ENCODE assay signal across 1 cellular context in the genomic region with DNA sequence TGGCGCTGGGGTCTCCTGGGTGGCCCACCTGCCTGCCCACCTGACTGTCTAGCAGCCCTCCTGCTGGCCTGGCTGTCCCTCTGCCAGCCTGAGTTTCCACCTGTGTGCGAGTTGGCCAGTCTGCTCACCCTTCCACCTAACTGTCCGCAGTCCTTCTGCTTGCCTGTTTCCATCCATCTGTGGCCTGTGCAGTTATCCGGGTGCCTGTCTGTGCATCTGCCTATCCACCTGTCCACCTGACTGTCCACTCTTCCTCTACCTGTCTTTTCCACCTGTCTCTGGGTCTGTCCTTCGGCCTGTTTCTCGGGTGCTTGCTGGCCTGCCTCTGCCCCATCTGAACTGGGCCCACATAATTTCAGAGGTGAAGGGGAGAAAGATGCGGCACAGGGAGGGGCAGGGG.
TF ChIP-seq lines count a peak whose summit lies in the region.

No MANE protein-coding gene starts in this region.

TF ChIP-seq in HCT116, 20 proteins besides CTCF, POLR2A, EP300 and RAD21 (continued from another document):
- TF ChIP-seq, protein P1, sequence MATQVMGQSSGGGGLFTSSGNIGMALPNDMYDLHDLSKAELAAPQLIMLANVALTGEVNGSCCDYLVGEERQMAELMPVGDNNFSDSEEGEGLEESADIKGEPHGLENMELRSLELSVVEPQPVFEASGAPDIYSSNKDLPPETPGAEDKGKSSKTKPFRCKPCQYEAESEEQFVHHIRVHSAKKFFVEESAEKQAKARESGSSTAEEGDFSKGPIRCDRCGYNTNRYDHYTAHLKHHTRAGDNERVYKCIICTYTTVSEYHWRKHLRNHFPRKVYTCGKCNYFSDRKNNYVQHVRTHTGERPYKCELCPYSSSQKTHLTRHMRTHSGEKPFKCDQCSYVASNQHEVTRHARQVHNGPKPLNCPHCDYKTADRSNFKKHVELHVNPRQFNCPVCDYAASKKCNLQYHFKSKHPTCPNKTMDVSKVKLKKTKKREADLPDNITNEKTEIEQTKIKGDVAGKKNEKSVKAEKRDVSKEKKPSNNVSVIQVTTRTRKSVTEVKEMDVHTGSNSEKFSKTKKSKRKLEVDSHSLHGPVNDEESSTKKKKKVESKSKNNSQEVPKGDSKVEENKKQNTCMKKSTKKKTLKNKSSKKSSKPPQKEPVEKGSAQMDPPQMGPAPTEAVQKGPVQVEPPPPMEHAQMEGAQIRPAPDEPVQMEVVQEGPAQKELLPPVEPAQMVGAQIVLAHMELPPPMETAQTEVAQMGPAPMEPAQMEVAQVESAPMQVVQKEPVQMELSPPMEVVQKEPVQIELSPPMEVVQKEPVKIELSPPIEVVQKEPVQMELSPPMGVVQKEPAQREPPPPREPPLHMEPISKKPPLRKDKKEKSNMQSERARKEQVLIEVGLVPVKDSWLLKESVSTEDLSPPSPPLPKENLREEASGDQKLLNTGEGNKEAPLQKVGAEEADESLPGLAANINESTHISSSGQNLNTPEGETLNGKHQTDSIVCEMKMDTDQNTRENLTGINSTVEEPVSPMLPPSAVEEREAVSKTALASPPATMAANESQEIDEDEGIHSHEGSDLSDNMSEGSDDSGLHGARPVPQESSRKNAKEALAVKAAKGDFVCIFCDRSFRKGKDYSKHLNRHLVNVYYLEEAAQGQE (IDR thresholded peaks at IDR 0.05; ENCODE audit: low read depth): no peak
- TF ChIP-seq, protein P2, sequence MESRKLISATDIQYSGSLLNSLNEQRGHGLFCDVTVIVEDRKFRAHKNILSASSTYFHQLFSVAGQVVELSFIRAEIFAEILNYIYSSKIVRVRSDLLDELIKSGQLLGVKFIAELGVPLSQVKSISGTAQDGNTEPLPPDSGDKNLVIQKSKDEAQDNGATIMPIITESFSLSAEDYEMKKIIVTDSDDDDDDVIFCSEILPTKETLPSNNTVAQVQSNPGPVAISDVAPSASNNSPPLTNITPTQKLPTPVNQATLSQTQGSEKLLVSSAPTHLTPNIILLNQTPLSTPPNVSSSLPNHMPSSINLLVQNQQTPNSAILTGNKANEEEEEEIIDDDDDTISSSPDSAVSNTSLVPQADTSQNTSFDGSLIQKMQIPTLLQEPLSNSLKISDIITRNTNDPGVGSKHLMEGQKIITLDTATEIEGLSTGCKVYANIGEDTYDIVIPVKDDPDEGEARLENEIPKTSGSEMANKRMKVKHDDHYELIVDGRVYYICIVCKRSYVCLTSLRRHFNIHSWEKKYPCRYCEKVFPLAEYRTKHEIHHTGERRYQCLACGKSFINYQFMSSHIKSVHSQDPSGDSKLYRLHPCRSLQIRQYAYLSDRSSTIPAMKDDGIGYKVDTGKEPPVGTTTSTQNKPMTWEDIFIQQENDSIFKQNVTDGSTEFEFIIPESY (IDR thresholded peaks at IDR 0.05; ENCODE audit: extremely low read depth, insufficient replicate concordance, low read length): no peak
- no peak for TF ChIP-seq POLR2AphosphoS5 (IDR thresholded peaks at IDR 0.05; ENCODE audit: low read depth, low read length)
- no peak for TF ChIP-seq JUND (IDR thresholded peaks at IDR 0.05)
- TF ChIP-seq YY1 (IDR thresholded peaks at IDR 0.05; ENCODE audit: extremely low read depth, insufficient replicate concordance, low read depth, low read length): no peak
- TF ChIP-seq SP1 (IDR thresholded peaks at IDR 0.05; ENCODE audit: low read depth): no peak
- TF ChIP-seq TCF7L2 (IDR thresholded peaks at IDR 0.05; ENCODE audit: borderline replicate concordance, extremely low read depth, insufficient read depth, insufficient read length): no peak
- no peak for TF ChIP-seq ZNF274 (IDR thresholded peaks at IDR 0.05; ENCODE audit: low read depth, low read length)
- TF ChIP-seq, protein P3, sequence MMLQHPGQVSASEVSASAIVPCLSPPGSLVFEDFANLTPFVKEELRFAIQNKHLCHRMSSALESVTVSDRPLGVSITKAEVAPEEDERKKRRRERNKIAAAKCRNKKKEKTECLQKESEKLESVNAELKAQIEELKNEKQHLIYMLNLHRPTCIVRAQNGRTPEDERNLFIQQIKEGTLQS (IDR thresholded peaks at IDR 0.05): no peak
- TF ChIP-seq, protein P4, sequence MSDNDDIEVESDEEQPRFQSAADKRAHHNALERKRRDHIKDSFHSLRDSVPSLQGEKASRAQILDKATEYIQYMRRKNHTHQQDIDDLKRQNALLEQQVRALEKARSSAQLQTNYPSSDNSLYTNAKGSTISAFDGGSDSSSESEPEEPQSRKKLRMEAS (IDR thresholded peaks at IDR 0.05): no peak
- no peak for TF ChIP-seq ZFX (IDR thresholded peaks at IDR 0.05)
- no peak for TF ChIP-seq ELF1 (IDR thresholded peaks at IDR 0.05; ENCODE audit: borderline replicate concordance, low read depth)
- no peak for TF ChIP-seq EGR1 (IDR thresholded peaks at IDR 0.05; ENCODE audit: low read depth)
- TF ChIP-seq EZH2 (IDR thresholded peaks at IDR 0.05): no peak
